Comparison of ENCODE assay signal across 8 cellular contexts in genomic region chr12:63276537-63277365, GRCh38.
DNase-seq lines count a peak whose midpoint lies in the region; ATAC-seq and TF ChIP-seq lines count a peak whose summit lies in the region.

No MANE protein-coding gene starts in this region.

- H3K9me3 ChIP-seq in BE2C (no peaks in the 10 kb centered on the region), left lung (no peaks in the 10 kb centered on the region), ovary (no peaks in the 10 kb centered on the region)

- no peaks in the 10 kb centered on the region for H3K4me1 ChIP-seq in BE2C
- no peaks in the 10 kb centered on the region for H3K4me1 ChIP-seq in left lung
- no peaks in the 10 kb centered on the region for H3K4me1 ChIP-seq in ovary (ENCODE audit: insufficient read depth)

- peak; percentile 70 for TF ChIP-seq CTCF in BE2C (IDR thresholded peaks at IDR 0.05; ENCODE audit: low read depth, low read length)
- peak; percentile 53 for TF ChIP-seq CTCF in WI38 (IDR thresholded peaks at IDR 0.05; ENCODE audit: low read depth, low read length)
- TF ChIP-seq CTCF in left lung (IDR thresholded peaks at IDR 0.05), result peak; percentile 24 to 50
- no peak for TF ChIP-seq CTCF in ovary (IDR thresholded peaks at IDR 0.05)

- H3K27me3 ChIP-seq in BE2C, result no peaks in the 10 kb centered on the region; the same call in 1 of the 2 replicates
- H3K27me3 ChIP-seq in left lung, result no peaks in the 10 kb centered on the region
- H3K27me3 ChIP-seq in ovary, result no peaks in the 10 kb centered on the region

- intact Hi-C loops in left lung (cut with DNase I) (no loop called here), ovary (cut with DNase I) (no loop called here)

- H3K4me3 ChIP-seq in BE2C (ENCODE audit: low read depth, low read length) (no peak overlapping the region), WI38 (ENCODE audit: low read depth, low read length) (no peak overlapping the region), left lung (no peak overlapping the region), ovary (no peak overlapping the region)

- peak; percentile 57 for DNase-seq in BE2C
- peak; percentile 8 for DNase-seq in NCI-H187 treated with DMSO at 0.1 percent for 48 hours (lab: John Stamatoyannopoulos, UW)
- no peak for DNase-seq in left lung
- DNase-seq in mesenteric fat pad (ENCODE audit: low spot score), result no peak
- DNase-seq in ovary, result no peak

- H3K27ac ChIP-seq in left lung, result no peak overlapping the region
- H3K27ac ChIP-seq in ovary, result no peak overlapping the region

- TF ChIP-seq EP300 in ovary (IDR thresholded peaks at IDR 0.05), result no peak

- ATAC-seq in GM18498 (IDR thresholded peaks at IDR 0.05; ENCODE audit: unreplicated experiment) (peak; percentile 92), HG02884 (IDR thresholded peaks at IDR 0.05; ENCODE audit: unreplicated experiment) (peak; percentile 73), left lung (peak; percentile 78)

- 28 to 31% (median 30%) methylated on average over 4 of the region's 4 CpGs for WGBS in ovary, 3 donors

- H3K36me3 ChIP-seq in BE2C, result no peaks in the 10 kb centered on the region
- H3K36me3 ChIP-seq in left lung, result no peaks in the 10 kb centered on the region
- H3K36me3 ChIP-seq in ovary, result no peaks in the 10 kb centered on the region

- no peak for TF ChIP-seq POLR2A in ovary (IDR thresholded peaks at IDR 0.05)

Comparison
In these comparisons a context has a peak if more than half of its experiments do, and no peak if none do; other contexts are left out.
1. DNase-seq: peak in BE2C (single experiment) and NCI-H187 treated with DMSO at 0.1 percent for 48 hours (single experiment); none in left lung (0 of 2), mesenteric fat pad (single experiment) and ovary (0 of 5).
2. CTCF ChIP-seq: peak in BE2C (single experiment), WI38 (single experiment) and left lung (2 of 2); none in ovary (0 of 3).
3. Peak in every context shown above with its lines, with median percentiles within 50 percentile points of each other: ATAC-seq.